In the genomic region with DNA sequence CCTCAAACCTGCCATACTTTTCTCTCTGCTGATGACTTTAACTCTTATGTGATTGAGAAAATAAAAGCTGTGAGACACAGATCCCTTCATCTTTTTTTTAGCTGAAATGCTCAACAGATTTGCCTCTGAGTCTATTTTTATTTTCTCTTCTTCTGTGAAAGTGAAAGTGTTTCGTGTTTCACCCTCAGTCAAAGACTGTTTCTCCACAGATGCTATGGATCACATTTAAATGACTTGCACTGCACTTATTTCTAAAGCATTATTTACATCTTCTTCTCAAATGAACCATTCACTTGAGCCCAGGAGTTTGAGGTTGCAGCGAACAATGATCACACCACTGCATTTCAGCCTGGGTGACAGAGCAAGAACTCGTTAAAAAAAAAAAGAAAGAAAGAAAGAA, we compare ENCODE assay signal across 14 cellular contexts.
DNase-seq lines count a peak whose midpoint lies in the region; ATAC-seq and TF ChIP-seq lines count a peak whose summit lies in the region.
"Had no signal": no experiment of that assay in that cellular context is flagged by ENCODE, and none has a peak within 500 bp of the region (broad histone marks: within the 10 kb centered on the region; RNA-seq: fewer than 3 reads in every experiment).

No MANE protein-coding gene starts in this region.

- ATAC-seq in GM18502 (IDR thresholded peaks at IDR 0.05; ENCODE audit: poor library complexity, unreplicated experiment) (peak; percentile 94), GM21367 (IDR thresholded peaks at IDR 0.05; ENCODE audit: unreplicated experiment) (peak; percentile 87), HG03060 (IDR thresholded peaks at IDR 0.05; ENCODE audit: low read depth, unreplicated experiment) (peak; percentile 88)
- ATAC-seq: body of pancreas; CD8-positive, alpha-beta T cell; pancreas had no signal

- peaks cover 23% of the 10 kb centered on the region for H3K4me1 ChIP-seq in OCI-LY7 (ENCODE audit: insufficient read depth, low read length, poor library complexity, severe bottlenecking)
- H3K4me1 ChIP-seq: body of pancreas, esophagus squamous epithelium, pancreas, upper lobe of left lung had no signal

- TF ChIP-seq CTCF in OCI-LY7 (conservative IDR thresholded peaks at IDR 0.05; ENCODE audit: low read length), result no peak
- no peak for TF ChIP-seq CTCF in lower leg skin (IDR thresholded peaks at IDR 0.05)

- H2AFZ ChIP-seq in OCI-LY7 (ENCODE audit: low read length), result peak overlapping the region; percentile 94

- H3K27ac Mint-ChIP-seq in activated T-helper 2 cell treated with anti-CD3 and anti-CD28 coated beads, Interferon-gamma antibody, Interleukin-2, Interleukin-4, amounts not matched to agents 10 μg/mL and 5 μg/mL and 100 μg/mL, durations not matched to agents 14 hours and 24 hours and 36 hours, result no peak overlapping the region
- H3K27ac Mint-ChIP-seq: CD8-positive, alpha-beta T cell had no signal

- H3K4me2 ChIP-seq in OCI-LY7 (ENCODE audit: low read length), result peak overlapping the region; percentile 73

- POLR2A ChIA-PET in OCI-LY7 (lab: Charles Lee), result interaction anchor here (0.6 to 1.8 kb wide), 10 partner anchors 9 to 335 kb away, joined by 3 to 8 read pairs (median 4); no protein-coding TSS in a partner anchor

- DNase-seq in OCI-LY7 (ENCODE audit: low spot score) (peak; percentile 58), middle frontal gyrus (ENCODE audit: extremely low spot score, low spot score) (no peak), lower leg skin (ENCODE audit: low spot score in 2 of 2) (no peak), T-helper 9 cell (no peak)
- DNase-seq in activated T-helper 2 cell treated with anti-CD3 and anti-CD28 coated beads, Interferon-gamma antibody, Interleukin-2, Interleukin-4, amounts not matched to agents 10 μg/mL and 5 μg/mL and 100 μg/mL, durations not matched to agents 14 hours and 24 hours and 36 hours (ENCODE audit: low spot score), result no peak
- DNase-seq: body of pancreas; CD8-positive, alpha-beta T cell; esophagus squamous epithelium; NCI-H446 treated with DMSO at 0.1 percent for 48 hours; pancreas; upper lobe of left lung had no signal

- peak overlapping the region; percentile 60 for H3K4me3 ChIP-seq in OCI-LY7 (ENCODE audit: low read depth, low read length, poor library complexity, severe bottlenecking)
- H3K4me3 ChIP-seq in lower leg skin (ENCODE audit: low read depth, poor library complexity, severe bottlenecking), result no peak overlapping the region
- H3K4me3 ChIP-seq: body of pancreas, esophagus squamous epithelium, pancreas, upper lobe of left lung had no signal

- peak overlapping the region; percentile 63 for H3K27ac ChIP-seq in OCI-LY7 (ENCODE audit: low read depth, low read length, poor library complexity, severe bottlenecking)
- H3K27ac ChIP-seq: body of pancreas, esophagus squamous epithelium, pancreas, upper lobe of left lung had no signal

- no peak for TF ChIP-seq POLR2A in lower leg skin (IDR thresholded peaks at IDR 0.05)

- intact Hi-C loops in OCI-LY7 (cut with micrococcal nuclease; ENCODE audit: unreplicated experiment) (loop anchor here (1.0 kb wide), 1 partner anchor 96 kb away; no protein-coding TSS in a partner anchor), lower leg skin (cut with DNase I; ENCODE audit: low total_unique reads) (no loop called here)
- intact Hi-C loops in activated T-helper 2 cell treated with anti-CD3 and anti-CD28 coated beads, Interferon-gamma antibody, Interleukin-2, Interleukin-4, amounts not matched to agents 10 μg/mL and 5 μg/mL and 100 μg/mL, durations not matched to agents 14 hours and 24 hours and 36 hours (cut with micrococcal nuclease), result no loop called here

- CTCF ChIA-PET in OCI-LY7 (lab: Charles Lee; ENCODE audit: unreplicated experiment), result no interaction called here

- no peaks in the 10 kb centered on the region for H3K27me3 Mint-ChIP-seq in activated T-helper 2 cell treated with anti-CD3 and anti-CD28 coated beads, Interferon-gamma antibody, Interleukin-2, Interleukin-4, amounts not matched to agents 10 μg/mL and 5 μg/mL and 100 μg/mL, durations not matched to agents 14 hours and 24 hours and 36 hours (ENCODE audit: low read depth)

- no peaks in the 10 kb centered on the region for H4K20me1 ChIP-seq in OCI-LY7 (ENCODE audit: insufficient read depth, low read length)

- WGBS in lower leg skin, 2 donors, result 45 to 83% methylated on average over 3 of the region's 3 CpGs

- H3K36me3 Mint-ChIP-seq in activated T-helper 2 cell treated with anti-CD3 and anti-CD28 coated beads, Interferon-gamma antibody, Interleukin-2, Interleukin-4, amounts not matched to agents 10 μg/mL and 5 μg/mL and 100 μg/mL, durations not matched to agents 14 hours and 24 hours and 36 hours (ENCODE audit: low read depth), result no peaks in the 10 kb centered on the region
- H3K36me3 Mint-ChIP-seq: CD8-positive, alpha-beta T cell had no signal

- H3K79me2 ChIP-seq in OCI-LY7 (ENCODE audit: insufficient read depth, low read depth, low read length), result no peaks in the 10 kb centered on the region

- H3K9me2 ChIP-seq in OCI-LY7 (ENCODE audit: insufficient read depth, low read length), result no peaks in the 10 kb centered on the region

- no TSS peak for BruUV-seq in OCI-LY7 (replicated peaks; lab: Mats Ljungman, UMichigan)

- H3K4me3 Mint-ChIP-seq in activated T-helper 2 cell treated with anti-CD3 and anti-CD28 coated beads, Interferon-gamma antibody, Interleukin-2, Interleukin-4, amounts not matched to agents 10 μg/mL and 5 μg/mL and 100 μg/mL, durations not matched to agents 14 hours and 24 hours and 36 hours (ENCODE audit: low read depth), result no peak overlapping the region
- H3K4me3 Mint-ChIP-seq: CD8-positive, alpha-beta T cell had no signal

- H3K36me3 ChIP-seq in OCI-LY7 (ENCODE audit: insufficient read depth, low read length), result no peaks in the 10 kb centered on the region; the same call in 1 of the 2 replicates
- H3K36me3 ChIP-seq: esophagus squamous epithelium, pancreas, upper lobe of left lung had no signal

- no peaks in the 10 kb centered on the region; the same call in 1 of the 2 replicates for H3K9me3 ChIP-seq in OCI-LY7 (ENCODE audit: low read length)
- H3K9me3 ChIP-seq: body of pancreas, esophagus squamous epithelium, pancreas, upper lobe of left lung had no signal

- H3K9me3 Mint-ChIP-seq in activated T-helper 2 cell treated with anti-CD3 and anti-CD28 coated beads, Interferon-gamma antibody, Interleukin-2, Interleukin-4, amounts not matched to agents 10 μg/mL and 5 μg/mL and 100 μg/mL, durations not matched to agents 14 hours and 24 hours and 36 hours, result peaks cover 4% of the 10 kb centered on the region

- H3K4me1 Mint-ChIP-seq in activated T-helper 2 cell treated with anti-CD3 and anti-CD28 coated beads, Interferon-gamma antibody, Interleukin-2, Interleukin-4, amounts not matched to agents 10 μg/mL and 5 μg/mL and 100 μg/mL, durations not matched to agents 14 hours and 24 hours and 36 hours (ENCODE audit: low read depth), result no peaks in the 10 kb centered on the region
